1 cellular context compared by ENCODE assay signal in genomic region chr16:87851601-87852000, GRCh38.
TF ChIP-seq lines count a peak whose summit lies in the region.

No MANE protein-coding gene starts in this region.

TF ChIP-seq in HepG2, 621 proteins besides CTCF, POLR2A, EP300 and RAD21 (continues in another document):
- TF ChIP-seq ZNF609 (CRISPR knock-in tag; IDR thresholded peaks at IDR 0.05; ENCODE audit: borderline replicate concordance) (0 out of 2 replicates have a peak, but pooled peaks have one; percentile 24), FOXP4 (CRISPR knock-in tag; IDR thresholded peaks at IDR 0.05) (0 out of 2 replicates have a peak, but pooled peaks have one; percentile 3), STAT6 (CRISPR knock-in tag; IDR thresholded peaks at IDR 0.05; ENCODE audit: borderline replicate concordance) (no peak), RXRA (CRISPR knock-in tag; IDR thresholded peaks at IDR 0.05) (peak; percentile 28; the same call in 1 of the 2 replicates), SNAPC4 (CRISPR knock-in tag; IDR thresholded peaks at IDR 0.05) (no peak), POLR2AphosphoS5 (IDR thresholded peaks at IDR 0.05; ENCODE audit: low read depth, low read length) (no peak), ZNF577 (CRISPR knock-in tag; IDR thresholded peaks at IDR 0.05; ENCODE audit: borderline replicate concordance, low read depth) (no peak), FIP1L1 (IDR thresholded peaks at IDR 0.05; ENCODE audit: borderline replicate concordance, insufficient read depth, low read depth, low read length) (no peak), BRD4 (CRISPR knock-in tag; IDR thresholded peaks at IDR 0.05) (0 out of 2 replicates have a peak, but pooled peaks have one; percentile 44), TARDBP (CRISPR knock-in tag; IDR thresholded peaks at IDR 0.05) (no peak), PLRG1 (conservative IDR thresholded peaks at IDR 0.05) (no peak), IRF1 (CRISPR knock-in tag; IDR thresholded peaks at IDR 0.05; ENCODE audit: low read depth) (no peak), ZNF235 (CRISPR knock-in tag; IDR thresholded peaks at IDR 0.05; ENCODE audit: borderline replicate concordance) (no peak), BCLAF1 (IDR thresholded peaks at IDR 0.05) (no peak), KAT8 (CRISPR knock-in tag; IDR thresholded peaks at IDR 0.05) (no peak), GPBP1L1 (CRISPR knock-in tag; IDR thresholded peaks at IDR 0.05) (no peak), HDAC6 (IDR thresholded peaks at IDR 0.05; ENCODE audit: low read depth, low read length) (no peak), YY1 (IDR thresholded peaks at IDR 0.05; ENCODE audit: insufficient read depth, insufficient replicate concordance, low read depth, low read length) (no peak), ZFYVE20 (CRISPR knock-in tag; IDR thresholded peaks at IDR 0.05; ENCODE audit: borderline replicate concordance, low read depth) (no peak), THYN1 (CRISPR knock-in tag; IDR thresholded peaks at IDR 0.05; ENCODE audit: borderline replicate concordance, low read depth) (no peak), LCORL (IDR thresholded peaks at IDR 0.05) (no peak), LCORL (CRISPR knock-in tag; IDR thresholded peaks at IDR 0.05) (no peak), ZSCAN9 (CRISPR knock-in tag; IDR thresholded peaks at IDR 0.05; ENCODE audit: borderline replicate concordance) (no peak), ZNF550 (CRISPR knock-in tag; IDR thresholded peaks at IDR 0.05; ENCODE audit: borderline replicate concordance) (no peak), PAX8 (CRISPR knock-in tag; IDR thresholded peaks at IDR 0.05; ENCODE audit: borderline replicate concordance) (no peak), IRF2 (CRISPR knock-in tag; IDR thresholded peaks at IDR 0.05) (no peak), MAZ (IDR thresholded peaks at IDR 0.05; ENCODE audit: borderline replicate concordance, low read depth, low read length) (no peak), MAZ (CRISPR knock-in tag; IDR thresholded peaks at IDR 0.05; ENCODE audit: low read depth) (0 out of 2 replicates have a peak, but pooled peaks have one; percentile 12), RFX5 (IDR thresholded peaks at IDR 0.05; ENCODE audit: low read depth, low read length) (no peak), ZNF687 (CRISPR knock-in tag; IDR thresholded peaks at IDR 0.05) (peak; percentile 83), ZNF354B (CRISPR knock-in tag; IDR thresholded peaks at IDR 0.05) (no peak), ZNF768 (CRISPR knock-in tag; IDR thresholded peaks at IDR 0.05) (peak; percentile 43; the same call in 1 of the 2 replicates)
